21 cellular contexts compared by ENCODE assay signal in genomic region chr11:66701432-66702240, GRCh38. TPM values are rescaled to one million over a fixed set of nuclear protein-coding genes. Genes with fewer than 3 reads are reported as not detected.
DNase-seq lines count a peak whose midpoint lies in the region; ATAC-seq, FAIRE-seq and TF ChIP-seq lines count a peak whose summit lies in the region.
"Had no signal": no experiment of that assay in that cellular context is flagged by ENCODE, and none has a peak within 500 bp of the region (broad histone marks: within the 10 kb centered on the region; RNA-seq: fewer than 3 reads in every experiment).

No MANE protein-coding gene starts in this region.

- intact Hi-C loops in K562 (cut with micrococcal nuclease) = no loop called here

- CTCF ChIA-PET in K562 (lab: Yijun Ruan, JAX; ENCODE audit: low intra/inter-chr PET ratio) = interaction anchor here (0.6 to 0.7 kb wide), 2 partner anchors 100 to 133 kb away, joined by 3 read pairs; no protein-coding TSS in a partner anchor

- H4K20me1 ChIP-seq in K562 (replicated peaks; ENCODE audit: control insufficient read depth, insufficient read depth, low read length) (no peaks in the 10 kb centered on the region), osteoblast (ENCODE audit: insufficient read depth, low read length) (no peaks in the 10 kb centered on the region)

- peak; percentile 12 to 40; a peak in 1 of 4 replicates for TF ChIP-seq RAD21 in K562 (CRISPR knock-in tag; conservative IDR thresholded peaks at IDR 0.05 in 1 of 2, IDR thresholded peaks at IDR 0.05 in 1 of 2)

- peak; percentile 96 for TF ChIP-seq EP300 in K562 (IDR thresholded peaks at IDR 0.05; ENCODE audit: low read length)

- H3K9ac ChIP-seq in K562 (ENCODE audit: insufficient read depth in 1 of 2, low read depth in 2 of 2, low read length in 2 of 2) = peak overlapping the region; percentile 50 to 88

- 2% methylated on average over 10 of the region's 10 CpGs for whole genome bisulfite sequencing in K562 (ENCODE audit: insufficient coverage, low coverage, missing lambda C conversion rate)

- peak; percentile 95 for ATAC-seq in K562
- ATAC-seq in foreskin keratinocyte = no peak
- ATAC-seq: left lung, mucosa of descending colon had no signal

- FAIRE-seq in K562 (lab: Jason Lieb, UNC) = peak; percentile 100
- FAIRE-seq: H1 had no signal

- H3K36me3 ChIP-seq in K562 (ENCODE audit: control insufficient read depth, insufficient read depth, low read length) (peaks cover 58% of the 10 kb centered on the region; the same call in 2 of the 3 replicates), osteoblast (ENCODE audit: insufficient read depth, low read length) (no peaks in the 10 kb centered on the region)
- H3K36me3 ChIP-seq: left lung, transverse colon had no signal

- POLR2A ChIA-PET in K562 (lab: Yijun Ruan, JAX) = interaction anchor here (0.6 to 2.1 kb wide), 10 partner anchors 9 to 301 kb away, joined by 3 to 9 read pairs (median 4); partner anchors contain the start of gene RBM4B

- in situ Hi-C loops in K562 (cut with MboI) = no loop called here

- H3K27ac ChIP-seq in K562 (ENCODE audit: extremely low read depth, low read depth, low read length) (peak overlapping the region; percentile 71), osteoblast (ENCODE audit: low read depth, low read length) (no peak overlapping the region), foreskin keratinocyte (no peak overlapping the region)
- H3K27ac ChIP-seq: C4-2B, epithelial cell of prostate, left lung, transverse colon had no signal

- H3K4me3 ChIP-seq in K562 = peak overlapping the region; percentile 9; the same call in 1 of the 2 replicates
- H3K4me3 ChIP-seq in osteoblast (ENCODE audit: insufficient read depth, low read length) = no peak overlapping the region
- H3K4me3 ChIP-seq: left lung, mucosa of descending colon, transverse colon had no signal

- H2AFZ ChIP-seq in K562 (ENCODE audit: low read depth, low read length) (peak overlapping the region; percentile 30), osteoblast (ENCODE audit: low read length) (no peak overlapping the region)

- H3K9me1 ChIP-seq in K562 (ENCODE audit: control insufficient read depth, insufficient read depth, low read length) = no peaks in the 10 kb centered on the region

- H3K27me3 ChIP-seq in K562 (ENCODE audit: control insufficient read depth in 2 of 2, insufficient read depth in 2 of 2, low read length in 2 of 2) (no peaks in the 10 kb centered on the region), osteoblast (ENCODE audit: insufficient read depth, low read length) (no peaks in the 10 kb centered on the region), foreskin keratinocyte (no peaks in the 10 kb centered on the region)
- H3K27me3 ChIP-seq: left lung, transverse colon had no signal

- DNase-seq in activated CD4-positive, alpha-beta T cell treated with anti-CD3 and anti-CD28 coated beads for 48 hours = peak; percentile 32
- no peak for DNase-seq in activated CD4-positive, alpha-beta T cell treated with anti-CD3 and anti-CD28 coated beads for 1 hour
- DNase-seq in OCI-M1 (lab: John Stamatoyannopoulos, UW) (peak; percentile 88), K562 (ENCODE audit: extremely low read depth in 1 of 4, low spot score in 3 of 4) (peak; percentile 76 to 98 (median 84)), osteoblast (ENCODE audit: insufficient read length, low spot score, missing footprints) (peak; percentile 70), H4 (ENCODE audit: low spot score) (no peak), foreskin keratinocyte (no peak)
- DNase-seq in activated T-cell treated with anti-CD3 and anti-CD28 coated beads, Interleukin-2, amount 50 U/mL, for 1 hour = no peak
- DNase-seq: activated CD4-positive, CD25-positive, alpha-beta regulatory T cell; activated naive CD4-positive, alpha-beta T cell; DND-41; left lung; MV-4-11; NCI-H526 treated with DMSO at 0.1 percent for 48 hours; SIG-M5; stimulated activated CD4-positive, alpha-beta T cell treated with anti-CD3 and anti-CD28 coated beads, Interleukin-12 subunit alpha, Interleukin-12 subunit beta, amount 100 ng/mL, for 4 hours; transverse colon had no signal

- no TSS peak for BruUV-seq in K562 (replicated peaks; lab: Mats Ljungman, UMichigan)

- TF ChIP-seq CTCF in K562 (IDR thresholded peaks at IDR 0.05 in 2 of 3, conservative IDR thresholded peaks at IDR 0.05 in 1 of 3; ENCODE audit: insufficient read depth in 2 of 3, low read depth in 1 of 3, low read length in 3 of 3) (no peak), osteoblast (IDR thresholded peaks at IDR 0.05; ENCODE audit: extremely low read depth, low read depth, low read length) (no peak), foreskin keratinocyte (conservative IDR thresholded peaks at IDR 0.05) (no peak)

- H3K9me3 ChIP-seq in K562 (replicated peaks; ENCODE audit: control insufficient read depth, insufficient read depth, low read depth, low read length) (no peaks in the 10 kb centered on the region), osteoblast (ENCODE audit: low read depth, low read length) (peaks cover 4% of the 10 kb centered on the region)
- H3K9me3 ChIP-seq: left lung, mucosa of descending colon, transverse colon had no signal

- no peak for TF ChIP-seq POLR2A in K562 (conservative IDR thresholded peaks at IDR 0.05)

- H3K79me2 ChIP-seq in K562 (ENCODE audit: control insufficient read depth, insufficient read depth, low read length) (peaks cover 11% of the 10 kb centered on the region; the same call in 2 of the 3 replicates), osteoblast (ENCODE audit: insufficient read depth, low read length) (no peaks in the 10 kb centered on the region)

- H3K4me2 ChIP-seq in K562 (ENCODE audit: insufficient read depth, low read length) (peak overlapping the region; percentile 65), osteoblast (ENCODE audit: insufficient read depth, low read length) (no peak overlapping the region)

- H3K4me1 ChIP-seq in K562 (replicated peaks in 1 of 2; ENCODE audit: control insufficient read depth in 2 of 2, insufficient read depth in 2 of 2, low read length in 2 of 2) = peaks cover 20 to 41% of the 10 kb centered on the region in 2 experiments
- H3K4me1 ChIP-seq in osteoblast (ENCODE audit: insufficient read depth, low read length) = no peaks in the 10 kb centered on the region
- H3K4me1 ChIP-seq in foreskin keratinocyte = no peaks in the 10 kb centered on the region
- H3K4me1 ChIP-seq: left lung, transverse colon had no signal

TF ChIP-seq in K562, 482 proteins besides CTCF, POLR2A, EP300 and RAD21 (continues in another document):
- TF ChIP-seq ELK1 (CRISPR knock-in tag; IDR thresholded peaks at IDR 0.05) (no peak), KLF1 (tag; IDR thresholded peaks at IDR 0.05) (no peak)

RNA-seq across cellular contexts. Expression of gene RBM4B, which starts 23.9 kb away (rescaled TPM):
- 71.9 and 81.9 TPM in 2 replicates for total RNA-seq in K562 (2011; cell fraction: chromatin; rRNA removed; ENCODE audit: low replicate concordance)
- 44.4 and 49.7 TPM in 2 replicates for total RNA-seq in K562 (2011; cell fraction: nucleolus; rRNA removed)
- 60.9 and 75.6 TPM in 2 replicates for total RNA-seq in K562 (2011; cell fraction: nucleoplasm; rRNA removed)
- total RNA-seq in K562 (2014; rRNA removed) = 14.6 and 16.1 TPM in 2 replicates
- 18.8 and 19.9 TPM in 2 replicates for total RNA-seq in K562 (2014; rRNA removed; fragmentation: Illumina TruSeq; extraction: Trizol)
- total RNA-seq in K562 (2015; rRNA removed; fragmentation: Illumina TruSeq; extraction: Trizol) = 23.3 and 23.8 TPM in 2 replicates
- 16.9 and 17.8 TPM in 2 replicates for total RNA-seq in K562 (2021)
- 39.5 and 39.9 TPM in 2 replicates for polyA plus RNA-seq in K562 (2011; rRNA removed)
- 21.2 and 30.5 TPM in 2 replicates for polyA plus RNA-seq in K562 (2011; cell fraction: cytosol; rRNA removed)
- 108 and 136 TPM in 2 replicates for polyA plus RNA-seq in K562 (2011; cell fraction: nucleus; rRNA removed)
- 19.0 and 22.8 TPM in 2 replicates for polyA plus RNA-seq in K562 (2012)
- 22.4 and 23.7 TPM in 2 replicates for polyA plus RNA-seq in K562 (2014; fragmentation: Illumina TruSeq; extraction: Trizol)
- polyA plus RNA-seq in K562 (2014; fragmentation: Nextera tagmentation; extraction: Ambion mirVana) = 10 to 100 TPM; 29.7 to 32.3 TPM
- 31.7 and 33.0 TPM in 2 replicates for polyA plus RNA-seq in K562 (2014; rRNA removed)
- 25.3 and 29.5 TPM in 2 replicates for polyA minus RNA-seq in K562 (2011; rRNA and poly(A)+ RNA removed)
- polyA minus RNA-seq in K562 (2011; cell fraction: cytosol; rRNA and poly(A)+ RNA removed) = 7.0 and 8.5 TPM in 2 replicates
- polyA minus RNA-seq in K562 (2011; cell fraction: nucleus; rRNA and poly(A)+ RNA removed) = 18.6 and 29.1 TPM in 2 replicates
- 19.2 and 21.8 TPM in 2 replicates for total RNA-seq in osteoblast
- total RNA-seq in H4 (2014; rRNA removed; shearing (Covaris generic)) = 31.2 and 46.5 TPM in 2 replicates
- 18.2 and 18.6 TPM in 2 replicates for total RNA-seq in foreskin keratinocyte
- 12.7 and 14.1 TPM in 2 replicates for polyA plus RNA-seq in foreskin keratinocyte

RNA-seq across cellular contexts. Expression of gene SPTBN2, which starts 27.4 kb away (rescaled TPM):
- 38.7 and 79.0 TPM in 2 replicates for total RNA-seq in K562 (2011; cell fraction: chromatin; rRNA removed; ENCODE audit: low replicate concordance)
- total RNA-seq in K562 (2011; cell fraction: nucleolus; rRNA removed) = 36.8 and 51.9 TPM in 2 replicates
- 19.7 and 37.4 TPM in 2 replicates for total RNA-seq in K562 (2011; cell fraction: nucleoplasm; rRNA removed)
- total RNA-seq in K562 (2014; rRNA removed) (56.5 and 65.5 TPM in 2 replicates), K562 (2014; rRNA removed; fragmentation: Illumina TruSeq; extraction: Trizol) (9.2 and 15.2 TPM in 2 replicates), K562 (2015; rRNA removed; fragmentation: Illumina TruSeq; extraction: Trizol) (25.5 and 25.6 TPM in 2 replicates), K562 (2021) (50.0 and 55.6 TPM in 2 replicates), osteoblast (0.88 and 2.2 TPM in 2 replicates), foreskin keratinocyte (20.9 and 22.9 TPM in 2 replicates)
- polyA plus RNA-seq in K562 (2011; rRNA removed) (12.1 and 15.3 TPM in 2 replicates), K562 (2014; fragmentation: Illumina TruSeq; extraction: Trizol) (19.7 and 33.5 TPM in 2 replicates), K562 (2014; fragmentation: Nextera tagmentation; extraction: Ambion mirVana) (under 1 TPM; 0.38 to 0.49 TPM), K562 (2014; rRNA removed) (31.4 and 33.3 TPM in 2 replicates), foreskin keratinocyte (10.9 and 12.5 TPM in 2 replicates)
- 14.8 and 18.5 TPM in 2 replicates for polyA plus RNA-seq in K562 (2011; cell fraction: cytosol; rRNA removed)
- polyA plus RNA-seq in K562 (2011; cell fraction: nucleus; rRNA removed) = 45.3 and 54.6 TPM in 2 replicates
- polyA plus RNA-seq in K562 (2012) = 34.5 and 42.4 TPM in 2 replicates
- 15.2 and 22.3 TPM in 2 replicates for polyA minus RNA-seq in K562 (2011; rRNA and poly(A)+ RNA removed)
- polyA minus RNA-seq in K562 (2011; cell fraction: cytosol; rRNA and poly(A)+ RNA removed) = 22.2 and 30.1 TPM in 2 replicates
- 10.4 and 25.8 TPM in 2 replicates for polyA minus RNA-seq in K562 (2011; cell fraction: nucleus; rRNA and poly(A)+ RNA removed)
- 12.7 and 24.8 TPM in 2 replicates for total RNA-seq in H4 (2014; rRNA removed; shearing (Covaris generic))

Comparison
In these comparisons a context has a peak if more than half of its experiments do, and no peak if none do; other contexts are left out.
1. DNase-seq: peak in activated CD4-positive, alpha-beta T cell treated with anti-CD3 and anti-CD28 coated beads for 48 hours (single experiment), OCI-M1 (single experiment), K562 (4 of 4) and osteoblast (single experiment); none in activated CD4-positive, alpha-beta T cell treated with anti-CD3 and anti-CD28 coated beads for 1 hour (single experiment), activated T-cell treated with anti-CD3 and anti-CD28 coated beads, Interleukin-2, amount 50 U/mL, for 1 hour (single experiment), H4 (single experiment) and foreskin keratinocyte (0 of 2).